In genomic region chr11:17782938-17783337, GRCh38 we compare ENCODE assay signal across 30 cellular contexts. TPM values are rescaled to one million over a fixed set of nuclear protein-coding genes. Genes with fewer than 3 reads are reported as not detected.
"Had no signal": no experiment of that assay in that cellular context is flagged by ENCODE, and none has a peak within 500 bp of the region (broad histone marks: within the 10 kb centered on the region; RNA-seq: fewer than 3 reads in every experiment).

No MANE protein-coding gene starts in this region.

- H3K9me3 Mint-ChIP-seq: dendritic cell treated with granulocyte-macrophage colony-stimulating factor and Interleukin-4, amounts not matched to agents 40 ng/mL and 50 ng/mL, for 4 days; effector memory CD8-positive, alpha-beta T cell; endodermal cell had no signal

- H3K27ac ChIP-seq: colonic mucosa, coronary artery, epithelial cell of prostate, esophagus muscularis mucosa, esophagus squamous epithelium, foreskin keratinocyte, gastrocnemius medialis, gastroesophageal sphincter, heart left ventricle, heart right ventricle had no signal

- DNase-seq: colonic mucosa; cortex of kidney; dermis blood vessel endothelial cell; effector CD4-positive, alpha-beta T cell; effector CD8-positive, alpha-beta T cell; effector memory CD4-positive, alpha-beta T cell; effector memory CD8-positive, alpha-beta T cell; endodermal cell; erythroblast; esophagus squamous epithelium; foreskin fibroblast; foreskin keratinocyte; foreskin melanocyte; gastrocnemius medialis; glutamatergic neuron; heart left ventricle; heart right ventricle had no signal

- H3K27me3 Mint-ChIP-seq: dendritic cell treated with granulocyte-macrophage colony-stimulating factor and Interleukin-4, amounts not matched to agents 40 ng/mL and 50 ng/mL, for 4 days; effector memory CD8-positive, alpha-beta T cell had no signal

- H3K27me3 ChIP-seq: colonic mucosa, dorsolateral prefrontal cortex, esophagus muscularis mucosa, esophagus squamous epithelium, gastrocnemius medialis, gastroesophageal sphincter, heart left ventricle, heart right ventricle had no signal

- H3K9me3 ChIP-seq: colonic mucosa, esophagus muscularis mucosa, esophagus squamous epithelium, gastrocnemius medialis, gastroesophageal sphincter, heart left ventricle, heart right ventricle had no signal

- H3K4me3 Mint-ChIP-seq: dendritic cell treated with granulocyte-macrophage colony-stimulating factor and Interleukin-4, amounts not matched to agents 40 ng/mL and 50 ng/mL, for 4 days; effector memory CD8-positive, alpha-beta T cell; endodermal cell had no signal

- H3K27ac Mint-ChIP-seq: dendritic cell treated with granulocyte-macrophage colony-stimulating factor and Interleukin-4, amounts not matched to agents 40 ng/mL and 50 ng/mL, for 4 days; effector memory CD8-positive, alpha-beta T cell; endodermal cell had no signal

- H3K4me1 Mint-ChIP-seq: endodermal cell had no signal

- ATAC-seq: effector memory CD8-positive, alpha-beta T cell; esophagus mucosa; foreskin keratinocyte; gastrocnemius medialis; gastroesophageal sphincter; heart left ventricle; heart right ventricle had no signal

- H3K4me3 ChIP-seq: colonic mucosa, coronary artery, dorsolateral prefrontal cortex, esophagus muscularis mucosa, esophagus squamous epithelium, gastrocnemius medialis, gastroesophageal sphincter, heart left ventricle, heart right ventricle had no signal

- H3K36me3 ChIP-seq: colonic mucosa, esophagus squamous epithelium, gastrocnemius medialis, heart left ventricle, heart right ventricle had no signal

- H3K4me1 ChIP-seq: colonic mucosa, esophagus muscularis mucosa, gastrocnemius medialis, gastroesophageal sphincter, heart left ventricle, heart right ventricle had no signal

RNA-seq across cellular contexts. Expression of gene KCNC1, which starts 48.4 kb away (rescaled TPM):
- total RNA-seq: dermis blood vessel endothelial cell, dermis microvascular lymphatic vessel endothelial cell, endodermal cell, endothelial cell of umbilical vein, epithelial cell of proximal tubule, esophagus mucosa, esophagus muscularis mucosa, esophagus squamous epithelium, fibroblast of villous mesenchyme, foreskin keratinocyte, glomerular endothelial cell had no signal
- polyA plus RNA-seq: endothelial cell of umbilical vein, fibroblast of lung, foreskin keratinocyte, heart left ventricle, heart right ventricle had no signal
